ENCODE assay signal across 8 cellular contexts in genomic region chr6:10954590-10955010, GRCh38.
DNase-seq lines count a peak whose midpoint lies in the region; ATAC-seq and TF ChIP-seq lines count a peak whose summit lies in the region.

No MANE protein-coding gene starts in this region.

- in situ Hi-C loops in IMR-90 (cut with MboI; ENCODE audit: low sequenced_read_pairs) = loop anchor here (5.0 to 10.0 kb wide), 3 partner anchors 113 to 620 kb away; no protein-coding TSS in a partner anchor

- H3K79me1 ChIP-seq in IMR-90 (ENCODE audit: low read depth in 1 of 2, low read length in 2 of 2) = no peaks in the 10 kb centered on the region

- H2AK5ac ChIP-seq in IMR-90 (ENCODE audit: low read depth, low read length) = peak overlapping the region; percentile 48; the same call in 1 of the 2 replicates

- BruUV-seq in IMR-90 (replicated peaks; lab: Mats Ljungman, UMichigan) = no TSS peak

- TF ChIP-seq POLR2A in IMR-90 (IDR thresholded peaks at IDR 0.05; ENCODE audit: low read depth, low read length) = no peak
- no peak for TF ChIP-seq POLR2A in uterus (IDR thresholded peaks at IDR 0.05)

- H3K4me3 ChIP-seq in IMR-90 (ENCODE audit: insufficient read depth, low read depth, low read length) (no peak overlapping the region), RWPE2 (ENCODE audit: severe bottlenecking) (no peak overlapping the region), uterus (no peak overlapping the region)

- no peak overlapping the region for H2BK120ac ChIP-seq in IMR-90 (ENCODE audit: low read depth, low read length)

- H3K4me1 ChIP-seq in IMR-90 (ENCODE audit: control insufficient read depth, insufficient read depth, low read length) = peaks cover 3% of the 10 kb centered on the region; the same call in 1 of the 2 replicates
- H3K4me1 ChIP-seq in RWPE2 (ENCODE audit: insufficient read depth, poor library complexity, severe bottlenecking) = no peaks in the 10 kb centered on the region
- H3K4me1 ChIP-seq in uterus = no peaks in the 10 kb centered on the region

- H2BK20ac ChIP-seq in IMR-90 (ENCODE audit: low read depth, low read length) = peak overlapping the region; percentile 16; the same call in 1 of the 2 replicates

- TF ChIP-seq RAD21 in IMR-90 (IDR thresholded peaks at IDR 0.05; ENCODE audit: low read length) = peak; percentile 87

- H4K91ac ChIP-seq in IMR-90 (ENCODE audit: insufficient read depth, low read depth, low read length) = peak overlapping the region; percentile 53

- H3K36me3 ChIP-seq in IMR-90 (ENCODE audit: control insufficient read depth, insufficient read depth, low read length) (no peaks in the 10 kb centered on the region), RWPE2 (ENCODE audit: low read depth) (no peaks in the 10 kb centered on the region), uterus (no peaks in the 10 kb centered on the region)

- no peak overlapping the region for H4K5ac ChIP-seq in IMR-90 (ENCODE audit: low read depth, low read length)

- dilution Hi-C loops in IMR-90 (cut with HindIII; ENCODE audit: low sequenced_read_pairs, unreplicated experiment) = no loop called here

- H3K18ac ChIP-seq in IMR-90 (ENCODE audit: low read depth, low read length) = no peak overlapping the region

- H4K20me1 ChIP-seq in IMR-90 (ENCODE audit: insufficient read depth, low read length) = peaks cover 4% of the 10 kb centered on the region; the same call in 1 of the 2 replicates

- 41% methylated on average over 12 of the region's 15 CpGs; no CpG with 5 or more reads in 1 of the 2 experiments for WGBS in IMR-90 (ENCODE audit: extremely low coverage in 2 of 2, insufficient read length in 1 of 2), 2 experiments

- no peak overlapping the region for H3K14ac ChIP-seq in IMR-90 (replicated peaks; ENCODE audit: low read depth, low read length)

- H3K23ac ChIP-seq in IMR-90 (ENCODE audit: low read depth, low read length) = no peak overlapping the region

- H2BK15ac ChIP-seq in IMR-90 (ENCODE audit: low read depth, low read length) = 0 out of 3 replicates have a peak overlapping the region, but pooled peaks have one; percentile 0

- TF ChIP-seq CTCF in IMR-90 (conservative IDR thresholded peaks at IDR 0.05; ENCODE audit: low read depth, low read length) = peak; percentile 81
- TF ChIP-seq CTCF in RWPE2 (IDR thresholded peaks at IDR 0.05; ENCODE audit: poor library complexity, severe bottlenecking) = peak; percentile 86
- peak in 3 of 4 experiments; percentile 20 to 30 (median 29) for TF ChIP-seq CTCF in uterus (IDR thresholded peaks at IDR 0.05)

- 0 out of 2 replicates have a peak, but pooled peaks cover 3% of the 10 kb centered on the region for H3K9me1 ChIP-seq in IMR-90 (ENCODE audit: insufficient read depth, low read length)

- ATAC-seq in GM21447 (IDR thresholded peaks at IDR 0.05; ENCODE audit: unreplicated experiment) (peak; percentile 90), IMR-90 (ENCODE audit: low read depth) (peak; percentile 65), RWPE2 (ENCODE audit: low read depth) (peak; percentile 76)

- H4K8ac ChIP-seq in IMR-90 (ENCODE audit: low read depth in 2 of 2, low read length in 2 of 2) = no peak overlapping the region

- CTCF ChIA-PET in IMR-90 (lab: Yijun Ruan, JAX) = interaction anchor here (0.6 to 1.8 kb wide), 16 partner anchors 8 to 621 kb away, joined by 3 to 9 read pairs (median 4); no protein-coding TSS in a partner anchor

- POLR2A ChIA-PET in IMR-90 (lab: Charles Lee; ENCODE audit: unreplicated experiment) = no interaction called here

- no peaks in the 10 kb centered on the region for H3K9me3 ChIP-seq in IMR-90 (ENCODE audit: control insufficient read depth, insufficient read depth, low read length)
- no peaks in the 10 kb centered on the region for H3K9me3 ChIP-seq in RWPE2 (ENCODE audit: severe bottlenecking)
- H3K9me3 ChIP-seq in uterus = no peaks in the 10 kb centered on the region

- H3K27ac ChIP-seq in IMR-90 (ENCODE audit: insufficient read depth, low read length) (no peak overlapping the region), RWPE2 (ENCODE audit: poor library complexity, severe bottlenecking) (no peak overlapping the region), uterus (no peak overlapping the region)

- H2AK9ac ChIP-seq in IMR-90 (replicated peaks; ENCODE audit: low read depth, low read length, poor library complexity) = no peak overlapping the region

- H3K4ac ChIP-seq in IMR-90 (ENCODE audit: low read depth, low read length) = peak overlapping the region; percentile 12; the same call in 1 of the 2 replicates

- H2AFZ ChIP-seq in IMR-90 (replicated peaks; ENCODE audit: low read length, poor library complexity) = peak overlapping the region; percentile 34

- DNase-seq in D341Med (ENCODE audit: low spot score) (peak; percentile 85), IMR-90 (peak; percentile 77), RWPE2 (ENCODE audit: low spot score) (peak; percentile 67), activated gamma-delta T cell treated with Interleukin-2 at 50 U/mL for 16 hours (peak; percentile 38), globus pallidus (ENCODE audit: low spot score) (peak; percentile 57), posterior cingulate gyrus (peak in 9 of 10 donors; percentile 30 to 91 (median 68)), uterus (peak; percentile 23 to 35)

- H3K27me3 ChIP-seq in IMR-90 (ENCODE audit: control insufficient read depth, insufficient read depth, low read length) (peaks cover 9% of the 10 kb centered on the region), RWPE2 (ENCODE audit: insufficient read depth, poor library complexity, severe bottlenecking) (no peaks in the 10 kb centered on the region), uterus (no peaks in the 10 kb centered on the region)

- no peak overlapping the region for H3K56ac ChIP-seq in IMR-90 (ENCODE audit: extremely low read depth, insufficient read depth, low read length)

- no peak overlapping the region for H3K9ac ChIP-seq in IMR-90 (ENCODE audit: low read depth, low read length)

- H2BK5ac ChIP-seq in IMR-90 (ENCODE audit: low read depth, low read length, poor library complexity, severe bottlenecking) = no peak overlapping the region

- intact Hi-C loops in IMR-90 (cut with micrococcal nuclease) = no loop called here
- intact Hi-C loops in posterior cingulate gyrus (cut with DNase I) = loop anchor here (10.0 kb wide), 1 partner anchor 540 kb away; no protein-coding TSS in a partner anchor
- intact Hi-C loops in uterus (cut with DNase I; ENCODE audit: low total_unique reads) = no loop called here

- H3K4me2 ChIP-seq in IMR-90 (ENCODE audit: low read depth, low read length) = no peak overlapping the region

TF ChIP-seq in IMR-90, 13 proteins besides CTCF, POLR2A, EP300 and RAD21:
- peak; percentile 93 for TF ChIP-seq SMC3 (IDR thresholded peaks at IDR 0.05; ENCODE audit: low read depth, low read length)
- no peak for TF ChIP-seq BHLHE40 (IDR thresholded peaks at IDR 0.05; ENCODE audit: low read depth, low read length)

Comparison
In these comparisons a context has a peak if more than half of its experiments do, and no peak if none do; other contexts are left out.
1. DNase-seq: peak in every context shown above with its lines; median percentile 85 in D341Med; 77 in IMR-90; 68 in posterior cingulate gyrus; 67 in RWPE2; 57 in globus pallidus; 38 in activated gamma-delta T cell treated with Interleukin-2 at 50 U/mL for 16 hours; 29 in uterus.
2. CTCF ChIP-seq: peak in every context shown above with its lines; median percentile 86 in RWPE2; 81 in IMR-90; 29 in uterus.